8 cellular contexts compared by ENCODE assay signal in genomic region chr15:69893863-69894262, GRCh38.
A peak's percentile ranks its signal among the peaks of the same experiment; 100 is the strongest.
DNase-seq lines count a peak whose midpoint lies in the region; ATAC-seq and TF ChIP-seq lines count a peak whose summit lies in the region.

No MANE protein-coding gene starts in this region.

- H4K20me1 ChIP-seq in IMR-90 (ENCODE audit: insufficient read depth, low read length): no peaks in the 10 kb centered on the region

- no peak overlapping the region for H2BK20ac ChIP-seq in IMR-90 (ENCODE audit: low read depth, low read length)

- no peaks in the 10 kb centered on the region for H3K79me1 ChIP-seq in IMR-90 (ENCODE audit: low read depth in 1 of 2, low read length in 2 of 2)

- no peak overlapping the region for H2AK9ac ChIP-seq in IMR-90 (replicated peaks; ENCODE audit: low read depth, low read length, poor library complexity)

- H3K9me1 ChIP-seq in IMR-90 (ENCODE audit: insufficient read depth, low read length): no peaks in the 10 kb centered on the region

- H3K27me3 ChIP-seq in IMR-90 (ENCODE audit: control insufficient read depth, insufficient read depth, low read length): peaks cover 55% of the 10 kb centered on the region

- ATAC-seq in IMR-90 (ENCODE audit: low read depth) (peak; percentile 80), GM18498 (IDR thresholded peaks at IDR 0.05; ENCODE audit: unreplicated experiment) (no peak)

- CTCF ChIA-PET in IMR-90 (lab: Yijun Ruan, JAX): no interaction called here

- TF ChIP-seq POLR2A in IMR-90 (IDR thresholded peaks at IDR 0.05; ENCODE audit: low read depth, low read length): no peak

- intact Hi-C loops in IMR-90 (cut with micrococcal nuclease): no loop called here

- no peak overlapping the region for H3K4me2 ChIP-seq in IMR-90 (ENCODE audit: low read depth, low read length)

- no peaks in the 10 kb centered on the region for H3K36me3 ChIP-seq in IMR-90 (ENCODE audit: control insufficient read depth, insufficient read depth, low read length)

- peaks cover 2% of the 10 kb centered on the region; the same call in 1 of the 2 replicates for H3K9me3 ChIP-seq in IMR-90 (ENCODE audit: control insufficient read depth, insufficient read depth, low read length)

- H4K8ac ChIP-seq in IMR-90 (ENCODE audit: low read depth in 2 of 2, low read length in 2 of 2): no peak overlapping the region

- H3K18ac ChIP-seq in IMR-90 (ENCODE audit: low read depth, low read length): no peak overlapping the region

- H2AK5ac ChIP-seq in IMR-90 (ENCODE audit: low read depth, low read length): no peak overlapping the region

- no TSS peak for BruUV-seq in IMR-90 (replicated peaks; lab: Mats Ljungman, UMichigan)

- WGBS in IMR-90 (ENCODE audit: extremely low coverage in 2 of 2, insufficient read length in 1 of 2), 2 experiments: 0% methylated on average over 1 of the region's 2 CpGs; no CpG with 5 or more reads in 1 of the 2 experiments

- DNase-seq in AG10803 (ENCODE audit: low read depth) (peak; percentile 79), IMR-90 (peak; percentile 60), epidermal melanocyte (ENCODE audit: insufficient read length, low spot score) (peak; percentile 36), middle frontal gyrus (ENCODE audit: extremely low spot score, low spot score) (peak; percentile 69), Kasumi-1 (lab: John Stamatoyannopoulos, UW) (no peak), GM19238 (ENCODE audit: insufficient read length, low spot score) (no peak)
- DNase-seq in activated CD4-positive, alpha-beta T cell treated with anti-CD3 and anti-CD28 coated beads, Interleukin-2, amount 50 U/mL, for 1 hour: no peak

- H4K5ac ChIP-seq in IMR-90 (ENCODE audit: low read depth, low read length): no peak overlapping the region

- no peak overlapping the region for H3K56ac ChIP-seq in IMR-90 (ENCODE audit: extremely low read depth, insufficient read depth, low read length)

- no peaks in the 10 kb centered on the region for H3K4me1 ChIP-seq in IMR-90 (ENCODE audit: control insufficient read depth, insufficient read depth, low read length)

- no peak; the same call in 1 of the 2 replicates for TF ChIP-seq CTCF in AG10803 (conservative IDR thresholded peaks at IDR 0.05; ENCODE audit: low read length)
- no peak for TF ChIP-seq CTCF in IMR-90 (conservative IDR thresholded peaks at IDR 0.05; ENCODE audit: low read depth, low read length)

- POLR2A ChIA-PET in IMR-90 (lab: Charles Lee; ENCODE audit: unreplicated experiment): no interaction called here

- H3K4me3 ChIP-seq in AG10803 (ENCODE audit: low read length) (no peak overlapping the region), IMR-90 (ENCODE audit: insufficient read depth, low read depth, low read length) (no peak overlapping the region)

- no peak overlapping the region for H3K27ac ChIP-seq in IMR-90 (ENCODE audit: insufficient read depth, low read length)

- TF ChIP-seq RAD21 in IMR-90 (IDR thresholded peaks at IDR 0.05; ENCODE audit: low read length): no peak

- H4K91ac ChIP-seq in IMR-90 (ENCODE audit: insufficient read depth, low read depth, low read length): no peak overlapping the region

- no peak overlapping the region for H2BK15ac ChIP-seq in IMR-90 (ENCODE audit: low read depth, low read length)

- H3K14ac ChIP-seq in IMR-90 (replicated peaks; ENCODE audit: low read depth, low read length): no peak overlapping the region

- no peak overlapping the region for H2BK5ac ChIP-seq in IMR-90 (ENCODE audit: low read depth, low read length, poor library complexity, severe bottlenecking)

- no peak overlapping the region for H3K9ac ChIP-seq in IMR-90 (ENCODE audit: low read depth, low read length)

- no peak overlapping the region for H2AFZ ChIP-seq in IMR-90 (replicated peaks; ENCODE audit: low read length, poor library complexity)

- H3K23ac ChIP-seq in IMR-90 (ENCODE audit: low read depth, low read length): no peak overlapping the region

- dilution Hi-C loops in IMR-90 (cut with HindIII; ENCODE audit: low sequenced_read_pairs, unreplicated experiment): no loop called here

- no peak overlapping the region for H3K4ac ChIP-seq in IMR-90 (ENCODE audit: low read depth, low read length)

- in situ Hi-C loops in IMR-90 (cut with MboI; ENCODE audit: low sequenced_read_pairs): no loop called here

- H2BK120ac ChIP-seq in IMR-90 (ENCODE audit: low read depth, low read length): no peak overlapping the region

TF ChIP-seq in IMR-90, 13 proteins besides CTCF, POLR2A, EP300 and RAD21:
- TF ChIP-seq CHD1 (IDR thresholded peaks at IDR 0.05; ENCODE audit: low read depth, low read length) (no peak), SMC3 (IDR thresholded peaks at IDR 0.05; ENCODE audit: low read depth, low read length) (no peak)

Comparison
In these comparisons a context has a peak if more than half of its experiments do, and no peak if none do; other contexts are left out.
1. DNase-seq: peak in AG10803 (single experiment), IMR-90 (single experiment), epidermal melanocyte (single experiment) and middle frontal gyrus (single experiment); none in Kasumi-1 (0 of 2), activated CD4-positive, alpha-beta T cell treated with anti-CD3 and anti-CD28 coated beads, Interleukin-2, amount 50 U/mL, for 1 hour (single experiment) and GM19238 (single experiment).